Comparison of ENCODE assay signal across 23 cellular contexts in the genomic region with DNA sequence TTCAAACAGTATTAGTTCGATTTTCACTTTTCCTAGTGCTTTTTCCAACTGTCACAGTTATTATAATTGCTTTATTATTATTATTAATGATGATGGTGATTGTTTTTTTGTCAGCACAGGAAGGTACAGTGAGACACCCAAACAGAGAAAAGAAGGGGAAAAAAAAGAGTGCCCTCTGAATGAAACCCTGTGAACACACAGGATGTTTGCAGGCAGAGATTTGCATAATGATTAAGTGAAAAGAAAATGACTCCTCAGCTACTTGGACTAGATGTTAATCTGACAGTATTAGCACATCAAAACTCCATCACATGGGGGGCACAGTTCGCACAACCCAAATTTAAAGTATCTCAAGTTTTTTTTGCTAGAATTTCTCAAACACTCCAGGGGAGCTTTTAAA. TPM values are rescaled to one million over a fixed set of nuclear protein-coding genes. Genes with fewer than 3 reads are reported as not detected.
A peak's percentile ranks its signal among the peaks of the same experiment; 100 is the strongest.
DNase-seq lines count a peak whose midpoint lies in the region; ATAC-seq and TF ChIP-seq lines count a peak whose summit lies in the region.
"Had no signal": no experiment of that assay in that cellular context is flagged by ENCODE, and none has a peak within 500 bp of the region (broad histone marks: within the 10 kb centered on the region; RNA-seq: fewer than 3 reads in every experiment).

No MANE protein-coding gene starts in this region.

- H3K4me2 ChIP-seq in neural progenitor cell: peak overlapping the region; percentile 71

- H3K36me3 ChIP-seq in ES-I3 (ENCODE audit: insufficient read depth, low read length) (no peaks in the 10 kb centered on the region), neural progenitor cell (no peaks in the 10 kb centered on the region)
- H3K36me3 ChIP-seq: HAP-1 had no signal

- H3K27ac Mint-ChIP-seq in activated B cell treated with CpG ODN at 0.5 μM for 24 hours: no peak overlapping the region
- H3K27ac Mint-ChIP-seq in neural progenitor cell: peak overlapping the region; percentile 61
- H3K27ac Mint-ChIP-seq in activated CD4-positive, alpha-beta memory T cell treated with anti-CD3 and anti-CD28 coated beads for 36 hours: no peak overlapping the region

- H3K9ac ChIP-seq in ES-I3 (ENCODE audit: low read depth, low read length) (0 out of 2 replicates have a peak overlapping the region, but pooled peaks have one; percentile 8), neural progenitor cell (no peak overlapping the region)

- POLR2A ChIA-PET in activated B cell treated with CpG ODN at 0.5 μM for 24 hours (lab: Charles Lee): no interaction called here
- POLR2A ChIA-PET in activated CD4-positive, alpha-beta memory T cell treated with anti-CD3 and anti-CD28 coated beads for 36 hours (lab: Charles Lee): no interaction called here

- intact Hi-C loops in activated B cell treated with CpG ODN at 0.5 μM for 24 hours (cut with micrococcal nuclease): no loop called here
- intact Hi-C loops in activated CD4-positive, alpha-beta memory T cell treated with anti-CD3 and anti-CD28 coated beads for 36 hours (cut with micrococcal nuclease): no loop called here

- H3K27me3 ChIP-seq in neural progenitor cell: no peaks in the 10 kb centered on the region

- H3K36me3 Mint-ChIP-seq in activated B cell treated with CpG ODN at 0.5 μM for 24 hours (ENCODE audit: low read depth) (peaks cover 9% of the 10 kb centered on the region), neural progenitor cell (peaks cover under 1% of the 10 kb centered on the region)
- H3K36me3 Mint-ChIP-seq in activated CD4-positive, alpha-beta memory T cell treated with anti-CD3 and anti-CD28 coated beads for 36 hours: no peaks in the 10 kb centered on the region

- H3K4me1 ChIP-seq in ES-I3 (ENCODE audit: insufficient read depth, low read length): peaks cover 41% of the 10 kb centered on the region
- peaks cover 52% of the 10 kb centered on the region for H3K4me1 ChIP-seq in neural progenitor cell

- H3F3A ChIP-seq in neural progenitor cell (ENCODE audit: low read depth): peaks cover 44% of the 10 kb centered on the region

- H3K4me1 Mint-ChIP-seq in activated B cell treated with CpG ODN at 0.5 μM for 24 hours (peaks cover 26% of the 10 kb centered on the region), neural progenitor cell (peaks cover 58% of the 10 kb centered on the region)
- peaks cover 3% of the 10 kb centered on the region for H3K4me1 Mint-ChIP-seq in activated CD4-positive, alpha-beta memory T cell treated with anti-CD3 and anti-CD28 coated beads for 36 hours (ENCODE audit: low read depth)

- no peaks in the 10 kb centered on the region for H3K9me3 ChIP-seq in ES-I3 (ENCODE audit: control insufficient read depth, insufficient read depth, low read length)
- H3K9me3 ChIP-seq in neural progenitor cell (ENCODE audit: low read depth): no peaks in the 10 kb centered on the region
- H3K9me3 ChIP-seq: HAP-1 had no signal

- no peaks in the 10 kb centered on the region for H3K27me3 Mint-ChIP-seq in activated B cell treated with CpG ODN at 0.5 μM for 24 hours
- peaks cover 7% of the 10 kb centered on the region for H3K27me3 Mint-ChIP-seq in neural progenitor cell (ENCODE audit: insufficient read depth, low read depth)
- peaks cover 17% of the 10 kb centered on the region for H3K27me3 Mint-ChIP-seq in activated CD4-positive, alpha-beta memory T cell treated with anti-CD3 and anti-CD28 coated beads for 36 hours

- peaks cover 94% of the 10 kb centered on the region for H3K79me2 ChIP-seq in neural progenitor cell (ENCODE audit: low read depth)

- H3K4me3 Mint-ChIP-seq in activated B cell treated with CpG ODN at 0.5 μM for 24 hours (no peak overlapping the region), neural progenitor cell (no peak overlapping the region)
- no peak overlapping the region for H3K4me3 Mint-ChIP-seq in activated CD4-positive, alpha-beta memory T cell treated with anti-CD3 and anti-CD28 coated beads for 36 hours

- H3K9me3 Mint-ChIP-seq in activated B cell treated with CpG ODN at 0.5 μM for 24 hours (peaks cover 2% of the 10 kb centered on the region), neural progenitor cell (no peaks in the 10 kb centered on the region)
- peaks cover 3% of the 10 kb centered on the region for H3K9me3 Mint-ChIP-seq in activated CD4-positive, alpha-beta memory T cell treated with anti-CD3 and anti-CD28 coated beads for 36 hours

- CTCF ChIA-PET in activated B cell treated with CpG ODN at 0.5 μM for 24 hours (lab: Charles Lee): no interaction called here
- CTCF ChIA-PET in activated CD4-positive, alpha-beta memory T cell treated with anti-CD3 and anti-CD28 coated beads for 36 hours (lab: Charles Lee): interaction anchor here (0.6 kb wide), 1 partner anchor 91 kb away, joined by 3 read pairs; no protein-coding TSS in a partner anchor

- TF ChIP-seq CTCF in activated B cell treated with CpG ODN at 0.5 μM for 24 hours (IDR thresholded peaks at IDR 0.05) (no peak), neural progenitor cell (IDR thresholded peaks at IDR 0.05) (no peak)

- H3K4me3 ChIP-seq in neural progenitor cell: no peak overlapping the region
- H3K4me3 ChIP-seq: HAP-1 had no signal

- ATAC-seq in activated B cell treated with CpG ODN at 0.5 μM for 24 hours (ENCODE audit: low read depth) (peak; percentile 49), GM18861 (IDR thresholded peaks at IDR 0.05; ENCODE audit: unreplicated experiment) (no peak)

- DNase-seq in NCI-H526 (lab: John Stamatoyannopoulos, UW): peak; percentile 22 to 52
- DNase-seq in NCI-H526 treated with DMSO at 0.1 percent for 48 hours (lab: John Stamatoyannopoulos, UW): no peak
- DNase-seq in activated B cell treated with CpG ODN at 0.5 μM for 24 hours: no peak
- no peak for DNase-seq in neural progenitor cell (ENCODE audit: low spot score)
- no peak for DNase-seq in activated CD4-positive, alpha-beta memory T cell treated with anti-CD3 and anti-CD28 coated beads for 36 hours
- no peak for DNase-seq in NCI-H2029 (lab: John Stamatoyannopoulos, UW)
- DNase-seq: C1 segment of cervical spinal cord; DMS79 treated with DMSO at 0.1 percent for 48 hours; GF-D8; NCI-H1105 treated with DMSO at 0.1 percent for 48 hours; NCI-H1694 treated with DMSO at 0.1 percent for 48 hours; NCI-H226; NCI-H524 treated with DMSO at 0.1 percent for 48 hours; NK-92 treated with Interleukin-12 subunit alpha and Interleukin-12 subunit beta, amount 100 ng/mL, for 24 hours; SIG-M5 had no signal

- H3K27ac ChIP-seq in neural progenitor cell: no peak overlapping the region
- H3K27ac ChIP-seq: 22Rv1 had no signal

- peaks cover 80% of the 10 kb centered on the region for H4K20me1 ChIP-seq in neural progenitor cell (ENCODE audit: low read depth)

- H2AFZ ChIP-seq in neural progenitor cell (replicated peaks): no peak overlapping the region

RNA-seq across cellular contexts. Expression of a gene that starts 32.9 kb away (rescaled TPM):
- total RNA-seq in activated B cell treated with CpG ODN at 0.5 μM for 24 hours (12.5 and 15.4 TPM in 2 replicates), neural progenitor cell (ENCODE audit: low replicate concordance) (45.3 and 63.3 TPM in 2 replicates)
- total RNA-seq in activated CD4-positive, alpha-beta memory T cell treated with anti-CD3 and anti-CD28 coated beads for 36 hours: 1 to 10 TPM; 5.6 to 6.0 TPM
- total RNA-seq: LHCN-M2, OCI-LY7, RPMI7951 had no signal

RNA-seq across cellular contexts. Expression of a gene that starts 55.4 kb away (rescaled TPM):
- not detected in 2 replicates for total RNA-seq in activated B cell treated with CpG ODN at 0.5 μM for 24 hours
- total RNA-seq in neural progenitor cell (ENCODE audit: low replicate concordance): not detected in 2 replicates
- total RNA-seq in activated CD4-positive, alpha-beta memory T cell treated with anti-CD3 and anti-CD28 coated beads for 36 hours: not detected
- total RNA-seq: HT-29, LHCN-M2, OCI-LY7, RPMI7951 had no signal

Comparison
In these comparisons a context has a peak if more than half of its experiments do, and no peak if none do; other contexts are left out.
1. DNase-seq: peak in NCI-H526 (2 of 2); none in NCI-H526 treated with DMSO at 0.1 percent for 48 hours (single experiment), activated B cell treated with CpG ODN at 0.5 μM for 24 hours (single experiment), neural progenitor cell (single experiment), activated CD4-positive, alpha-beta memory T cell treated with anti-CD3 and anti-CD28 coated beads for 36 hours (single experiment) and NCI-H2029 (single experiment).